8 cellular contexts compared by ENCODE assay signal in genomic region chr12:56118688-56119045, GRCh38. TPM values are rescaled to one million over a fixed set of nuclear protein-coding genes. Genes with fewer than 3 reads are reported as not detected.
A peak's percentile ranks its signal among the peaks of the same experiment; 100 is the strongest.
DNase-seq lines count a peak whose midpoint lies in the region; ATAC-seq and TF ChIP-seq lines count a peak whose summit lies in the region.

No MANE protein-coding gene starts in this region.

- H3K4me3 ChIP-seq in lower leg skin (ENCODE audit: low read depth, poor library complexity, severe bottlenecking) (peak overlapping the region; percentile 53), vagina (peak overlapping the region; percentile 66 to 71)

- peaks cover 4% of the 10 kb centered on the region for H3K27me3 Mint-ChIP-seq in activated naive CD8-positive, alpha-beta T cell treated with anti-CD3 and anti-CD28 coated beads, Interleukin-2, amount 50 U/mL, for 24 hours

- no peaks in the 10 kb centered on the region for H3K9me3 ChIP-seq in vagina

- peaks cover 15% of the 10 kb centered on the region for H3K4me1 ChIP-seq in vagina

- intact Hi-C loops in lower leg skin (cut with DNase I; ENCODE audit: low total_unique reads) = no loop called here
- intact Hi-C loops in vagina (cut with DNase I) = loop anchor here (2.0 kb wide), 1 partner anchor 70 kb away; the partner anchor contains the start of gene SMARCC2

- peaks cover 36% of the 10 kb centered on the region for H3K36me3 Mint-ChIP-seq in activated naive CD8-positive, alpha-beta T cell treated with anti-CD3 and anti-CD28 coated beads, Interleukin-2, amount 50 U/mL, for 24 hours (ENCODE audit: low read depth)

- 0 to 4% methylated on average over 10 of the region's 10 CpGs for WGBS in lower leg skin, 2 donors

- TF ChIP-seq CTCF in lower leg skin (IDR thresholded peaks at IDR 0.05) (no peak), vagina (IDR thresholded peaks at IDR 0.05) (no peak)

- DNase-seq in DMS114 treated with DMSO at 0.1 percent for 48 hours (lab: John Stamatoyannopoulos, UW; ENCODE audit: unreplicated experiment) (peak; percentile 65), lower leg skin (ENCODE audit: low spot score in 2 of 2) (no peak), vagina (ENCODE audit: extremely low spot score in 2 of 2) (no peak)
- no peak for DNase-seq in activated naive CD8-positive, alpha-beta T cell treated with anti-CD3 and anti-CD28 coated beads, Interleukin-2, amount 50 U/mL, for 24 hours
- DNase-seq in activated CD4-positive, alpha-beta T cell treated with anti-CD3 and anti-CD28 coated beads for 1 hour = no peak
- DNase-seq in stimulated activated naive CD4-positive, alpha-beta T cell (lab: John Stamatoyannopoulos, UW) = no peak

- peak overlapping the region; percentile 96 for H3K4me3 Mint-ChIP-seq in activated naive CD8-positive, alpha-beta T cell treated with anti-CD3 and anti-CD28 coated beads, Interleukin-2, amount 50 U/mL, for 24 hours

- H3K27ac Mint-ChIP-seq in activated naive CD8-positive, alpha-beta T cell treated with anti-CD3 and anti-CD28 coated beads, Interleukin-2, amount 50 U/mL, for 24 hours = peak overlapping the region; percentile 99

- H3K27me3 ChIP-seq in vagina = no peaks in the 10 kb centered on the region

- peak overlapping the region; percentile 95 for H3K27ac ChIP-seq in vagina

- H3K4me1 Mint-ChIP-seq in activated naive CD8-positive, alpha-beta T cell treated with anti-CD3 and anti-CD28 coated beads, Interleukin-2, amount 50 U/mL, for 24 hours = peaks cover 40% of the 10 kb centered on the region

- peaks cover 0 to 13% of the 10 kb centered on the region in 2 donors for H3K36me3 ChIP-seq in vagina

- ATAC-seq in HG02943 (IDR thresholded peaks at IDR 0.05; ENCODE audit: low read depth, unreplicated experiment) = peak; percentile 3
- ATAC-seq in activated naive CD8-positive, alpha-beta T cell treated with anti-CD3 and anti-CD28 coated beads, Interleukin-2, amount 50 U/mL, for 24 hours = no peak
- no peak for ATAC-seq in esophagus mucosa

- no peak for TF ChIP-seq POLR2A in lower leg skin (IDR thresholded peaks at IDR 0.05)
- no peak for TF ChIP-seq POLR2A in vagina (IDR thresholded peaks at IDR 0.05)

- no peaks in the 10 kb centered on the region for H3K9me3 Mint-ChIP-seq in activated naive CD8-positive, alpha-beta T cell treated with anti-CD3 and anti-CD28 coated beads, Interleukin-2, amount 50 U/mL, for 24 hours

RNA-seq across cellular contexts. Expression of gene ZC3H10, which starts 0.6 kb away (rescaled TPM):
- total RNA-seq in lower leg skin (1 to 10 TPM; 3.4 to 4.4 (median 3.7) TPM), vagina (2.0 TPM), esophagus mucosa (1.8 TPM)

RNA-seq across cellular contexts. Expression of gene RPL41, which starts 2.2 kb away (rescaled TPM):
- total RNA-seq in lower leg skin = 1,000 to 10,000 TPM; 3,201 to 5,967 (median 4,725) TPM
- 2,458 TPM for total RNA-seq in vagina
- total RNA-seq in esophagus mucosa = 4,992 TPM

RNA-seq across cellular contexts. Expression of gene ESYT1, which starts 9.4 kb away (rescaled TPM):
- total RNA-seq in lower leg skin (10 to 100 TPM; 51.2 to 84.1 (median 64.9) TPM), vagina (140 TPM), esophagus mucosa (48.8 TPM)

RNA-seq across cellular contexts. Expression of gene PA2G4, which starts 14.3 kb away (rescaled TPM):
- total RNA-seq in lower leg skin (100 to 1,000 TPM; 118 to 201 (median 130) TPM), vagina (116 TPM), esophagus mucosa (125 TPM)

RNA-seq across cellular contexts. Expression of gene MYL6B, which starts 33.7 kb away (rescaled TPM):
- total RNA-seq in lower leg skin (10 to 100 TPM in 3 of 4 donors, 1 to 10 TPM in 1; 9.0 to 40.1 (median 22.5) TPM), vagina (40.8 TPM), esophagus mucosa (54.2 TPM)
